Comparison of ENCODE assay signal across 2 cellular contexts in the genomic region with DNA sequence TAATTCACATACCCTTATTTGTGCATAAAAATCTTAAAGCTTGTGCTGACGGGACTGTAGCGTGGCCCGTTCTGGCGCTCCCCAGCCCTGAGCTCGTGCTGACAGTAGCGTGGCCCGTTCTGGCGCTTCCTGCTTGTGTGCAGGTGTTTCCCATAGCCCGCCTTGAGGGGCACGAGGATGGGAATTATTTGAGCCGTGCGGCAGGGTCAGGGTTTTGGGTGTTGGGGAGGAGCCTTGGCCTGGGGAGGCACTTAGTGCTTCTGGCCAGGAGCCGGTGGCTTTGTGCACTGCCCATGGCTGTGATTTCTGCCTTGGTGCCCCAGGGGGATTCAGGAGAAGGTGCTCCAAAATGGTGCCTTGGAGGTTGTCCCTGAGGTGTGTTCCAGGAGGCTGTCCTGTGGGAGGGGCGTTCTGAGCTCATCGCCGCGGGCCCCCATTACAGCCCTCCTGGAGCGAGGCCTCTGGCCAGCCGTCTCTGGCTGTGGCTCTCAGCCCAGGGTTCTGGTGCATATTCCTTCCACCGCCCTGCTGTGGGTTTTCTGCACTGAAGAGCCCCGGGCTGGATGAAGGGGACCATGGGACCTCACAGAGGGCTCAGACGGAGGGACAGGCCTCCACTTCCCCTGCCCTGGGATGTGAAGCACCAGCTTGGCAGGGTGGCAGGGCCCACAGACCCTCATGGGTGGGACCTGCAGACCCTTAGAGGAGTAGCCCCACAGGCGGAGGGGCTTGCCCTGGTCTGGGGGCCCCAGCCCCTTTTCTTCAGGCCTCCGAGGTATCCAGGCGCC.
TF ChIP-seq lines count a peak whose summit lies in the region.

No MANE protein-coding gene starts in this region.

TF ChIP-seq in A549, 52 proteins besides CTCF, POLR2A, EP300 and RAD21:
- TF ChIP-seq CBX2 (IDR thresholded peaks at IDR 0.05; ENCODE audit: borderline replicate concordance, low read depth): no peak
- no peak for TF ChIP-seq TFCP2L1 (CRISPR knock-in tag; IDR thresholded peaks at IDR 0.05)
TF ChIP-seq in A549: peak in this region for 0.

TF ChIP-seq in IMR-90, 13 proteins besides CTCF, POLR2A, EP300 and RAD21:
- TF ChIP-seq RCOR1 (IDR thresholded peaks at IDR 0.05; ENCODE audit: insufficient replicate concordance, low read length): no peak
- TF ChIP-seq RFX5 (IDR thresholded peaks at IDR 0.05; ENCODE audit: low read depth, low read length): no peak
- TF ChIP-seq BHLHE40 (IDR thresholded peaks at IDR 0.05; ENCODE audit: low read depth, low read length): no peak
- no peak for TF ChIP-seq CHD1 (IDR thresholded peaks at IDR 0.05; ENCODE audit: low read depth, low read length)
- TF ChIP-seq, protein P1, sequence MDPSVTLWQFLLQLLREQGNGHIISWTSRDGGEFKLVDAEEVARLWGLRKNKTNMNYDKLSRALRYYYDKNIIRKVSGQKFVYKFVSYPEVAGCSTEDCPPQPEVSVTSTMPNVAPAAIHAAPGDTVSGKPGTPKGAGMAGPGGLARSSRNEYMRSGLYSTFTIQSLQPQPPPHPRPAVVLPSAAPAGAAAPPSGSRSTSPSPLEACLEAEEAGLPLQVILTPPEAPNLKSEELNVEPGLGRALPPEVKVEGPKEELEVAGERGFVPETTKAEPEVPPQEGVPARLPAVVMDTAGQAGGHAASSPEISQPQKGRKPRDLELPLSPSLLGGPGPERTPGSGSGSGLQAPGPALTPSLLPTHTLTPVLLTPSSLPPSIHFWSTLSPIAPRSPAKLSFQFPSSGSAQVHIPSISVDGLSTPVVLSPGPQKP (IDR thresholded peaks at IDR 0.05; ENCODE audit: borderline replicate concordance, low read depth, low read length): no peak
- TF ChIP-seq MAZ (IDR thresholded peaks at IDR 0.05; ENCODE audit: borderline replicate concordance, low read depth, low read length): no peak
- TF ChIP-seq FOS (IDR thresholded peaks at IDR 0.05; ENCODE audit: low read depth, low read length): no peak
- no peak for TF ChIP-seq USF2 (IDR thresholded peaks at IDR 0.05; ENCODE audit: low read depth, low read length)
- TF ChIP-seq MAFK (IDR thresholded peaks at IDR 0.05; ENCODE audit: low read depth, low read length): no peak
- TF ChIP-seq CEBPB (IDR thresholded peaks at IDR 0.05; ENCODE audit: low read depth, low read length): no peak
- TF ChIP-seq MXI1 (IDR thresholded peaks at IDR 0.05; ENCODE audit: borderline replicate concordance, low read depth, low read length): no peak
- no peak for TF ChIP-seq SMC3 (IDR thresholded peaks at IDR 0.05; ENCODE audit: low read depth, low read length)
- TF ChIP-seq NFE2L2 (IDR thresholded peaks at IDR 0.05; ENCODE audit: low read depth, low read length): no peak
